In the genomic region with DNA sequence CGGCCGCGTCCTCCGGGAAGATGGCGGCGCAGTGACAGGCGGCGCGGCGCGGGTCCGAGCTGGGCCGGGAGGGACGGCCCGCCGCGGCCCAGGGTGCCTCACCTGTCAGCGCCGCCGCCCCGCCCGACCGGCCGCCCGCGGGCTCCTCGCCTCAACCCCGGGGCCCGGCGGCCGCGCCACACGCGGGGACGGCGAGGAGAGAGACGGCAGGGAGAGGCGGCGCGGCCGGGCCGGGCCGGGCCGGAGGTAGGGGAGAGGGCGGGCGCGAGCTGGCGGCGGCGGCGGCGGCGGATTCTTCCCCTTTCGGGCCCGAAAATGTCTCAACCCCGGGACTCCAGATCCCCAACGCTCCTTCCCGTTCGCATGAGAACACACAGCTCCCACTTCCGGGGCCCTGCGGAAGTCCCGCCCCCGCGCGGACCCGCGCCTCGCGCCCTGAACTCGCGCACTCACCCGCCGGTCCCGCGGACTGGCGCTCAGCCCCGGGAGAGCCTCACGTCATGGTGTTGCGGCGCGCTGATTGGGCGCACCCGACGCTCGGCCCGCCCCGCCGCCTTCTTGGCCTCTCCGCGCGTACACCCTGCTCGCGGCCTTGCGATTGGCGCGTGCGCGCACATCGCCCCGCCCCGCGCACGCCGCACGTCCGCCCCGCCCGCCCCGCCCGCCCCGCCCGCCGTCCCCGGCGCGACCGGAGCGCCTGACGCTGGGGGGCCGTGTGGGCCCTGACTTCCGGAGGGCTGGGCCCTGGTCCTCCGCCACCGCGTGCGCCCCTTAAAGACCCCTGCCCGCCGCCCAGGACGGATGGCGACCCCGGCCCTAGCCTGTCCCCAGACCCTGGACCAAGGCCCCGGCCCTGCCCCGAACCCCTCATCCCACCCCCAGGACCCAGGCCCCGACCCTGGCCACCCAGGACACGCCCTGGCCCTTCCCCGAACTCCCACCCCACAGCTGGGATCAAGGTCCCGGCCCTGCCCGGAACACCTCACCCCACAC, we compare ENCODE assay signal across 1 cellular context.
A peak's percentile ranks its signal among the peaks of the same experiment; 100 is the strongest.
TF ChIP-seq lines count a peak whose summit lies in the region.

A gene (minus strand): TSS at position 380 of the 993 bp plus-strand sequence. CDS start 45,984 bp downstream, outside the sequence.

TF ChIP-seq in HepG2, 621 proteins besides CTCF, POLR2A, EP300 and RAD21 (continued from another document and continues in another):
- TF ChIP-seq, protein P1, sequence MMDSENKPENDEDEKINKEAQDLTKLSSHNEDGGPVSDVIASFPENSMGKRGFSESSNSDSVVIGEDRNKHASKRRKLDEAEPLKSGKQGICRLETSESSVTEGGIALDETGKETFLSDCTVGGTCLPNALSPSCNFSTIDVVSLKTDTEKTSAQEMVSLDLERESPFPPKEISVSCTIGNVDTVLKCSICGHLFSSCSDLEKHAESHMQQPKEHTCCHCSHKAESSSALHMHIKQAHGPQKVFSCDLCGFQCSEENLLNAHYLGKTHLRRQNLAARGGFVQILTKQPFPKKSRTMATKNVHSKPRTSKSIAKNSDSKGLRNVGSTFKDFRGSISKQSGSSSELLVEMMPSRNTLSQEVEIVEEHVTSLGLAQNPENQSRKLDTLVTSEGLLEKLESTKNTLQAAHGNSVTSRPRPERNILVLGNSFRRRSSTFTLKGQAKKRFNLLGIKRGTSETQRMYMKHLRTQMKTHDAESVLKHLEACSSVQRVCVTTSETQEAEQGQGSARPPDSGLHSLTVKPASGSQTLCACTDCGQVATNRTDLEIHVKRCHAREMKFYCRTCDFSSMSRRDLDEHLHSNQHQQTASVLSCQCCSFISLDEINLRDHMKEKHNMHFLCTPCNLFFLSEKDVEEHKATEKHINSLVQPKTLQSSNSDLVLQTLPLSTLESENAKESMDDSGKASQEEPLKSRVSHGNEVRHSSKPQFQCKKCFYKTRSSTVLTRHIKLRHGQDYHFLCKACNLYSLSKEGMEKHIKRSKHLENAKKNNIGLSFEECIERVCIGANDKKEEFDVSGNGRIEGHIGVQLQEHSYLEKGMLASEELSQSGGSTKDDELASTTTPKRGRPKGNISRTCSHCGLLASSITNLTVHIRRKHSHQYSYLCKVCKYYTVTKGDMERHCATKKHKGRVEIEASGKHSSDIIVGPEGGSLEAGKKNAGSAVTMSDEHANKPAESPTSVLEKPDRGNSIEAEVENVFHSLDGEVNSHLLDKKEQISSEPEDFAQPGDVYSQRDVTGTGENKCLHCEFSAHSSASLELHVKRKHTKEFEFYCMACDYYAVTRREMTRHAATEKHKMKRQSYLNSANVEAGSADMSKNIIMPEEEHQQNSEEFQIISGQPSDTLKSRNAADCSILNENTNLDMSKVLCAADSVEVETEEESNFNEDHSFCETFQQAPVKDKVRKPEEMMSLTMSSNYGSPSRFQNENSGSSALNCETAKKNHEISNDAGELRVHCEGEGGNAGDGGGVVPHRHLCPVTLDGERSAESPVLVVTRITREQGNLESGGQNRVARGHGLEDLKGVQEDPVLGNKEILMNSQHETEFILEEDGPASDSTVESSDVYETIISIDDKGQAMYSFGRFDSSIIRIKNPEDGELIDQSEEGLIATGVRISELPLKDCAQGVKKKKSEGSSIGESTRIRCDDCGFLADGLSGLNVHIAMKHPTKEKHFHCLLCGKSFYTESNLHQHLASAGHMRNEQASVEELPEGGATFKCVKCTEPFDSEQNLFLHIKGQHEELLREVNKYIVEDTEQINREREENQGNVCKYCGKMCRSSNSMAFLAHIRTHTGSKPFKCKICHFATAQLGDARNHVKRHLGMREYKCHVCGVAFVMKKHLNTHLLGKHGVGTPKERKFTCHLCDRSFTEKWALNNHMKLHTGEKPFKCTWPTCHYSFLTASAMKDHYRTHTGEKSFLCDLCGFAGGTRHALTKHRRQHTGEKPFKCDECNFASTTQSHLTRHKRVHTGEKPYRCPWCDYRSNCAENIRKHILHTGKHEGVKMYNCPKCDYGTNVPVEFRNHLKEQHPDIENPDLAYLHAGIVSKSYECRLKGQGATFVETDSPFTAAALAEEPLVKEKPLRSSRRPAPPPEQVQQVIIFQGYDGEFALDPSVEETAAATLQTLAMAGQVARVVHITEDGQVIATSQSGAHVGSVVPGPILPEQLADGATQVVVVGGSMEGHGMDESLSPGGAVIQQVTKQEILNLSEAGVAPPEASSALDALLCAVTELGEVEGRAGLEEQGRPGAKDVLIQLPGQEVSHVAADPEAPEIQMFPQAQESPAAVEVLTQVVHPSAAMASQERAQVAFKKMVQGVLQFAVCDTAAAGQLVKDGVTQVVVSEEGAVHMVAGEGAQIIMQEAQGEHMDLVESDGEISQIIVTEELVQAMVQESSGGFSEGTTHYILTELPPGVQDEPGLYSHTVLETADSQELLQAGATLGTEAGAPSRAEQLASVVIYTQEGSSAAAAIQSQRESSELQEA (CRISPR knock-in tag; IDR thresholded peaks at IDR 0.05; ENCODE audit: not compliant biosample characterization) = no peak
- TF ChIP-seq GABPB1 (CRISPR knock-in tag; IDR thresholded peaks at IDR 0.05) (peak; percentile 94), IRX3 (CRISPR knock-in tag; IDR thresholded peaks at IDR 0.05; ENCODE audit: borderline replicate concordance, low read depth) (no peak), MIER2 (CRISPR knock-in tag; IDR thresholded peaks at IDR 0.05) (no peak), RARA (CRISPR knock-in tag; IDR thresholded peaks at IDR 0.05) (no peak), MED1 (CRISPR knock-in tag; IDR thresholded peaks at IDR 0.05) (peak; percentile 11; the same call in 1 of the 2 replicates), ZNF598 (CRISPR knock-in tag; IDR thresholded peaks at IDR 0.05; ENCODE audit: borderline replicate concordance) (no peak), HIVEP1 (CRISPR knock-in tag; IDR thresholded peaks at IDR 0.05) (no peak), NFE2L2 (IDR thresholded peaks at IDR 0.05; ENCODE audit: low read length) (no peak), PTBP1 (IDR thresholded peaks at IDR 0.05; ENCODE audit: low read depth, low read length, poor library complexity, severe bottlenecking) (no peak), ZSCAN25 (CRISPR knock-in tag; IDR thresholded peaks at IDR 0.05) (no peak), RBM39 (IDR thresholded peaks at IDR 0.05; ENCODE audit: low read depth, low read length, poor library complexity, severe bottlenecking) (no peak), ZFX (CRISPR knock-in tag; IDR thresholded peaks at IDR 0.05; ENCODE audit: low read depth) (peak; percentile 83), ZNF614 (CRISPR knock-in tag; IDR thresholded peaks at IDR 0.05; ENCODE audit: borderline replicate concordance) (no peak), NR2C2 (CRISPR knock-in tag; IDR thresholded peaks at IDR 0.05; ENCODE audit: borderline replicate concordance) (peak; percentile 81), ZNF572 (CRISPR knock-in tag; IDR thresholded peaks at IDR 0.05) (no peak), ZNF569 (CRISPR knock-in tag; IDR thresholded peaks at IDR 0.05; ENCODE audit: borderline replicate concordance) (no peak), ZNF225 (CRISPR knock-in tag; IDR thresholded peaks at IDR 0.05) (no peak), ARNT2 (CRISPR knock-in tag; IDR thresholded peaks at IDR 0.05; ENCODE audit: low read depth) (peak; percentile 20; the same call in 1 of the 2 replicates), ZNF460 (CRISPR knock-in tag; IDR thresholded peaks at IDR 0.05; ENCODE audit: borderline replicate concordance) (no peak), CBFB (CRISPR knock-in tag; IDR thresholded peaks at IDR 0.05) (no peak), ZFP82 (CRISPR knock-in tag; IDR thresholded peaks at IDR 0.05; ENCODE audit: borderline replicate concordance) (no peak)
- TF ChIP-seq, protein P2, sequence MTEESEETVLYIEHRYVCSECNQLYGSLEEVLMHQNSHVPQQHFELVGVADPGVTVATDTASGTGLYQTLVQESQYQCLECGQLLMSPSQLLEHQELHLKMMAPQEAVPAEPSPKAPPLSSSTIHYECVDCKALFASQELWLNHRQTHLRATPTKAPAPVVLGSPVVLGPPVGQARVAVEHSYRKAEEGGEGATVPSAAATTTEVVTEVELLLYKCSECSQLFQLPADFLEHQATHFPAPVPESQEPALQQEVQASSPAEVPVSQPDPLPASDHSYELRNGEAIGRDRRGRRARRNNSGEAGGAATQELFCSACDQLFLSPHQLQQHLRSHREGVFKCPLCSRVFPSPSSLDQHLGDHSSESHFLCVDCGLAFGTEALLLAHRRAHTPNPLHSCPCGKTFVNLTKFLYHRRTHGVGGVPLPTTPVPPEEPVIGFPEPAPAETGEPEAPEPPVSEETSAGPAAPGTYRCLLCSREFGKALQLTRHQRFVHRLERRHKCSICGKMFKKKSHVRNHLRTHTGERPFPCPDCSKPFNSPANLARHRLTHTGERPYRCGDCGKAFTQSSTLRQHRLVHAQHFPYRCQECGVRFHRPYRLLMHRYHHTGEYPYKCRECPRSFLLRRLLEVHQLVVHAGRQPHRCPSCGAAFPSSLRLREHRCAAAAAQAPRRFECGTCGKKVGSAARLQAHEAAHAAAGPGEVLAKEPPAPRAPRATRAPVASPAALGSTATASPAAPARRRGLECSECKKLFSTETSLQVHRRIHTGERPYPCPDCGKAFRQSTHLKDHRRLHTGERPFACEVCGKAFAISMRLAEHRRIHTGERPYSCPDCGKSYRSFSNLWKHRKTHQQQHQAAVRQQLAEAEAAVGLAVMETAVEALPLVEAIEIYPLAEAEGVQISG (CRISPR knock-in tag; IDR thresholded peaks at IDR 0.05) = peak; percentile 84
- TF ChIP-seq, protein P3, sequence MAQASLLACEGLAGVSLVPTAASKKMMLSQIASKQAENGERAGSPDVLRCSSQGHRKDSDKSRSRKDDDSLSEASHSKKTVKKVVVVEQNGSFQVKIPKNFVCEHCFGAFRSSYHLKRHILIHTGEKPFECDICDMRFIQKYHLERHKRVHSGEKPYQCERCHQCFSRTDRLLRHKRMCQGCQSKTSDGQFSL (CRISPR knock-in tag; IDR thresholded peaks at IDR 0.05) = no peak
- TF ChIP-seq, protein P4, sequence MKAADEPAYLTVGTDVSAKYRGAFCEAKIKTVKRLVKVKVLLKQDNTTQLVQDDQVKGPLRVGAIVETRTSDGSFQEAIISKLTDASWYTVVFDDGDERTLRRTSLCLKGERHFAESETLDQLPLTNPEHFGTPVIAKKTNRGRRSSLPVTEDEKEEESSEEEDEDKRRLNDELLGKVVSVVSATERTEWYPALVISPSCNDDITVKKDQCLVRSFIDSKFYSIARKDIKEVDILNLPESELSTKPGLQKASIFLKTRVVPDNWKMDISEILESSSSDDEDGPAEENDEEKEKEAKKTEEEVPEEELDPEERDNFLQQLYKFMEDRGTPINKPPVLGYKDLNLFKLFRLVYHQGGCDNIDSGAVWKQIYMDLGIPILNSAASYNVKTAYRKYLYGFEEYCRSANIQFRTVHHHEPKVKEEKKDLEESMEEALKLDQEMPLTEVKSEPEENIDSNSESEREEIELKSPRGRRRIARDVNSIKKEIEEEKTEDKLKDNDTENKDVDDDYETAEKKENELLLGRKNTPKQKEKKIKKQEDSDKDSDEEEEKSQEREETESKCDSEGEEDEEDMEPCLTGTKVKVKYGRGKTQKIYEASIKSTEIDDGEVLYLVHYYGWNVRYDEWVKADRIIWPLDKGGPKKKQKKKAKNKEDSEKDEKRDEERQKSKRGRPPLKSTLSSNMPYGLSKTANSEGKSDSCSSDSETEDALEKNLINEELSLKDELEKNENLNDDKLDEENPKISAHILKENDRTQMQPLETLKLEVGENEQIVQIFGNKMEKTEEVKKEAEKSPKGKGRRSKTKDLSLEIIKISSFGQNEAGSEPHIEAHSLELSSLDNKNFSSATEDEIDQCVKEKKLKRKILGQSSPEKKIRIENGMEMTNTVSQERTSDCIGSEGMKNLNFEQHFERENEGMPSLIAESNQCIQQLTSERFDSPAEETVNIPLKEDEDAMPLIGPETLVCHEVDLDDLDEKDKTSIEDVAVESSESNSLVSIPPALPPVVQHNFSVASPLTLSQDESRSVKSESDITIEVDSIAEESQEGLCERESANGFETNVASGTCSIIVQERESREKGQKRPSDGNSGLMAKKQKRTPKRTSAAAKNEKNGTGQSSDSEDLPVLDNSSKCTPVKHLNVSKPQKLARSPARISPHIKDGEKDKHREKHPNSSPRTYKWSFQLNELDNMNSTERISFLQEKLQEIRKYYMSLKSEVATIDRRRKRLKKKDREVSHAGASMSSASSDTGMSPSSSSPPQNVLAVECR (CRISPR knock-in tag; IDR thresholded peaks at IDR 0.05; ENCODE audit: borderline replicate concordance) = peak; percentile 74; the same call in 1 of the 2 replicates
- TF ChIP-seq, protein P5, sequence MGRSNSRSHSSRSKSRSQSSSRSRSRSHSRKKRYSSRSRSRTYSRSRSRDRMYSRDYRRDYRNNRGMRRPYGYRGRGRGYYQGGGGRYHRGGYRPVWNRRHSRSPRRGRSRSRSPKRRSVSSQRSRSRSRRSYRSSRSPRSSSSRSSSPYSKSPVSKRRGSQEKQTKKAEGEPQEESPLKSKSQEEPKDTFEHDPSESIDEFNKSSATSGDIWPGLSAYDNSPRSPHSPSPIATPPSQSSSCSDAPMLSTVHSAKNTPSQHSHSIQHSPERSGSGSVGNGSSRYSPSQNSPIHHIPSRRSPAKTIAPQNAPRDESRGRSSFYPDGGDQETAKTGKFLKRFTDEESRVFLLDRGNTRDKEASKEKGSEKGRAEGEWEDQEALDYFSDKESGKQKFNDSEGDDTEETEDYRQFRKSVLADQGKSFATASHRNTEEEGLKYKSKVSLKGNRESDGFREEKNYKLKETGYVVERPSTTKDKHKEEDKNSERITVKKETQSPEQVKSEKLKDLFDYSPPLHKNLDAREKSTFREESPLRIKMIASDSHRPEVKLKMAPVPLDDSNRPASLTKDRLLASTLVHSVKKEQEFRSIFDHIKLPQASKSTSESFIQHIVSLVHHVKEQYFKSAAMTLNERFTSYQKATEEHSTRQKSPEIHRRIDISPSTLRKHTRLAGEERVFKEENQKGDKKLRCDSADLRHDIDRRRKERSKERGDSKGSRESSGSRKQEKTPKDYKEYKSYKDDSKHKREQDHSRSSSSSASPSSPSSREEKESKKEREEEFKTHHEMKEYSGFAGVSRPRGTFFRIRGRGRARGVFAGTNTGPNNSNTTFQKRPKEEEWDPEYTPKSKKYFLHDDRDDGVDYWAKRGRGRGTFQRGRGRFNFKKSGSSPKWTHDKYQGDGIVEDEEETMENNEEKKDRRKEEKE (IDR thresholded peaks at IDR 0.05) = no peak
- TF ChIP-seq, protein P6, sequence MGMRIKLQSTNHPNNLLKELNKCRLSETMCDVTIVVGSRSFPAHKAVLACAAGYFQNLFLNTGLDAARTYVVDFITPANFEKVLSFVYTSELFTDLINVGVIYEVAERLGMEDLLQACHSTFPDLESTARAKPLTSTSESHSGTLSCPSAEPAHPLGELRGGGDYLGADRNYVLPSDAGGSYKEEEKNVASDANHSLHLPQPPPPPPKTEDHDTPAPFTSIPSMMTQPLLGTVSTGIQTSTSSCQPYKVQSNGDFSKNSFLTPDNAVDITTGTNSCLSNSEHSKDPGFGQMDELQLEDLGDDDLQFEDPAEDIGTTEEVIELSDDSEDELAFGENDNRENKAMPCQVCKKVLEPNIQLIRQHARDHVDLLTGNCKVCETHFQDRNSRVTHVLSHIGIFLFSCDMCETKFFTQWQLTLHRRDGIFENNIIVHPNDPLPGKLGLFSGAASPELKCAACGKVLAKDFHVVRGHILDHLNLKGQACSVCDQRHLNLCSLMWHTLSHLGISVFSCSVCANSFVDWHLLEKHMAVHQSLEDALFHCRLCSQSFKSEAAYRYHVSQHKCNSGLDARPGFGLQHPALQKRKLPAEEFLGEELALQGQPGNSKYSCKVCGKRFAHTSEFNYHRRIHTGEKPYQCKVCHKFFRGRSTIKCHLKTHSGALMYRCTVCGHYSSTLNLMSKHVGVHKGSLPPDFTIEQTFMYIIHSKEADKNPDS (CRISPR knock-in tag; IDR thresholded peaks at IDR 0.05) = no peak
- TF ChIP-seq, protein P7, sequence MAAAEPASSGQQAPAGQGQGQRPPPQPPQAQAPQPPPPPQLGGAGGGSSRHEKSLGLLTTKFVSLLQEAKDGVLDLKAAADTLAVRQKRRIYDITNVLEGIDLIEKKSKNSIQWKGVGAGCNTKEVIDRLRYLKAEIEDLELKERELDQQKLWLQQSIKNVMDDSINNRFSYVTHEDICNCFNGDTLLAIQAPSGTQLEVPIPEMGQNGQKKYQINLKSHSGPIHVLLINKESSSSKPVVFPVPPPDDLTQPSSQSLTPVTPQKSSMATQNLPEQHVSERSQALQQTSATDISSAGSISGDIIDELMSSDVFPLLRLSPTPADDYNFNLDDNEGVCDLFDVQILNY (CRISPR knock-in tag; conservative IDR thresholded peaks at IDR 0.05) = 0 out of 2 replicates have a peak, but pooled peaks have one; percentile 26
